ENCODE assay signal across 1 cellular context in genomic region chr16:2238396-2239230, GRCh38.
TF ChIP-seq lines count a peak whose summit lies in the region.

No MANE protein-coding gene starts in this region.

TF ChIP-seq in GM23338, 12 proteins besides CTCF, POLR2A, EP300 and RAD21 (continued from another document):
- TF ChIP-seq ZNF462 (CRISPR knock-in tag; IDR thresholded peaks at IDR 0.05), result no peak
